ENCODE assay signal across 8 cellular contexts in the genomic region with DNA sequence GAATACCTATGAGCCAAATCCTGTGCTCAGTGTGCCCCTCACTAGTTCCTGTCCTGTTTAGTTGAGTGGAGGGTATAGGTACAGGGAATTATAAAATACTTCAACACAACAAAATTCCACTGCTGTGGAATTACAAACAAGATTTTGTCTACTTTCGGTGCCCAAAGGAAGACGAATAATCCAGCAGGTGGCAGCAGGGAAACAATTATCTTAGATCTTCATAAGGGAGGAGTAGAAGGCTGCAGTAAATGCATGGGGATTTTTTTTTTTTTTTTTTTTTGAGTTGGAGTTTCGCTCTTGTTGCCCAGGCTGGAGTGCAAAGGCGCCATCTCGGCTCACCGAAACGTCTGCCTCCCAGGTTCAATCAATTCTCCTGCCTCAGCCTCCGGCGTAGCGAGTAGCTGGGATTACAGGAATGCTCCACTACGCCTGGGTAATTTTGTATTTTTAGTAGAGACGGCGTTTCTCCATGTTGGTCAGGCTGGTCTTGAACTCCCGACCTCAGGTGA. TPM values are rescaled to one million over a fixed set of nuclear protein-coding genes. Genes with fewer than 3 reads are reported as not detected.
A peak's percentile ranks its signal among the peaks of the same experiment; 100 is the strongest.
DNase-seq lines count a peak whose midpoint lies in the region; ATAC-seq, FAIRE-seq and TF ChIP-seq lines count a peak whose summit lies in the region.

No MANE protein-coding gene starts in this region.

- POLR2A ChIA-PET in activated naive CD8-positive, alpha-beta T cell treated with anti-CD3 and anti-CD28 coated beads, Interleukin-2, amount 10 ng/mL, durations not matched to agents 7 days and 5 days (lab: Charles Lee), result interaction anchor here (0.7 to 1.4 kb wide), 4 partner anchors 8 to 179 kb away, joined by 3 to 9 read pairs (median 4); a partner anchor contains a TSS

- peaks cover 25% of the 10 kb centered on the region for H3K4me1 Mint-ChIP-seq in activated naive CD8-positive, alpha-beta T cell treated with anti-CD3 and anti-CD28 coated beads, Interleukin-2, amount 10 ng/mL, durations not matched to agents 7 days and 5 days

- no peaks in the 10 kb centered on the region for H3K36me3 ChIP-seq in prostate gland

- H3K4me3 Mint-ChIP-seq in activated naive CD8-positive, alpha-beta T cell treated with anti-CD3 and anti-CD28 coated beads, Interleukin-2, amount 10 ng/mL, durations not matched to agents 7 days and 5 days, result peak overlapping the region; percentile 52

- peaks cover 6% of the 10 kb centered on the region for H3K4me1 ChIP-seq in prostate gland (replicated peaks)

- H3K27ac Mint-ChIP-seq in activated naive CD8-positive, alpha-beta T cell treated with anti-CD3 and anti-CD28 coated beads, Interleukin-2, amount 10 ng/mL, durations not matched to agents 7 days and 5 days, result peak overlapping the region; percentile 1

- intact Hi-C loops in Right ventricle myocardium superior (cut with DNase I) (no loop called here), prostate gland (cut with DNase I) (no loop called here)

- H3K4me3 ChIP-seq in prostate gland, result no peak overlapping the region

- WGBS in prostate gland, result 35% methylated on average over 14 of the region's 14 CpGs

- peak; percentile 19 to 69 (median 56) for TF ChIP-seq CTCF in prostate gland (IDR thresholded peaks at IDR 0.05)

- H3K36me3 Mint-ChIP-seq in activated naive CD8-positive, alpha-beta T cell treated with anti-CD3 and anti-CD28 coated beads, Interleukin-2, amount 10 ng/mL, durations not matched to agents 7 days and 5 days, result peaks cover 9% of the 10 kb centered on the region

- no peak for FAIRE-seq in GM12892 (lab: Jason Lieb, UNC)

- peak; percentile 94 for DNase-seq in DMS53 treated with DMSO at 0.1 percent for 48 hours (lab: John Stamatoyannopoulos, UW; ENCODE audit: unreplicated experiment)
- DNase-seq in MV-4-11 (lab: John Stamatoyannopoulos, UW), result peak; percentile 83
- peak; percentile 92 for DNase-seq in SHP77 treated with DMSO at 0.1 percent for 48 hours (lab: John Stamatoyannopoulos, UW)
- DNase-seq in activated naive CD8-positive, alpha-beta T cell treated with anti-CD3 and anti-CD28 coated beads, Interleukin-2, amount 10 ng/mL, durations not matched to agents 7 days and 5 days, result peak; percentile 42
- DNase-seq in Right ventricle myocardium superior, result no peak
- peak; percentile 72 for DNase-seq in prostate gland (ENCODE audit: low spot score)
- DNase-seq in GM12892 (ENCODE audit: insufficient read length), result no peak

- ATAC-seq in activated naive CD8-positive, alpha-beta T cell treated with anti-CD3 and anti-CD28 coated beads, Interleukin-2, amount 10 ng/mL, durations not matched to agents 7 days and 5 days (ENCODE audit: low read depth), result peak; percentile 26
- peak; percentile 47 for ATAC-seq in Right ventricle myocardium superior (ENCODE audit: poor library complexity)
- ATAC-seq in GM21423 (IDR thresholded peaks at IDR 0.05; ENCODE audit: unreplicated experiment), result no peak

- H3K27ac ChIP-seq in prostate gland, result peak overlapping the region; percentile 38 to 40

- no peaks in the 10 kb centered on the region for H3K9me3 ChIP-seq in prostate gland

- H3K27me3 Mint-ChIP-seq in activated naive CD8-positive, alpha-beta T cell treated with anti-CD3 and anti-CD28 coated beads, Interleukin-2, amount 10 ng/mL, durations not matched to agents 7 days and 5 days, result peaks cover 20% of the 10 kb centered on the region

- H3K27me3 ChIP-seq in prostate gland (replicated peaks; ENCODE audit: insufficient read depth), result no peaks in the 10 kb centered on the region

- H3K9me3 Mint-ChIP-seq in activated naive CD8-positive, alpha-beta T cell treated with anti-CD3 and anti-CD28 coated beads, Interleukin-2, amount 10 ng/mL, durations not matched to agents 7 days and 5 days, result no peaks in the 10 kb centered on the region

- no peak for TF ChIP-seq POLR2A in prostate gland (IDR thresholded peaks at IDR 0.05)
- no peak for TF ChIP-seq POLR2A in GM12892 (IDR thresholded peaks at IDR 0.05; ENCODE audit: low read depth, low read length)

RNA-seq across cellular contexts. Expression of a gene that starts 2.0 kb away (rescaled TPM):
- total RNA-seq in activated naive CD8-positive, alpha-beta T cell treated with anti-CD3 and anti-CD28 coated beads, Interleukin-2, amount 10 ng/mL, durations not matched to agents 7 days and 5 days, result 10 to 100 TPM; 51.9 to 59.4 TPM
- 33.5 TPM for total RNA-seq in Right ventricle myocardium superior
- total RNA-seq in prostate gland, result 10 to 100 TPM; 40.2 to 96.7 TPM
- 39.7 TPM for polyA plus RNA-seq in GM12892 (2012; ENCODE audit: missing spikeins)

RNA-seq across cellular contexts. Expression of a gene that starts 6.3 kb away (rescaled TPM):
- 10 to 100 TPM; 67.4 to 86.9 TPM for total RNA-seq in activated naive CD8-positive, alpha-beta T cell treated with anti-CD3 and anti-CD28 coated beads, Interleukin-2, amount 10 ng/mL, durations not matched to agents 7 days and 5 days
- total RNA-seq in Right ventricle myocardium superior, result 37.5 TPM
- 10 to 100 TPM; 49.4 to 52.7 TPM for total RNA-seq in prostate gland
- 59.9 TPM for polyA plus RNA-seq in GM12892 (2012; ENCODE audit: missing spikeins)

RNA-seq across cellular contexts. Expression of a gene that starts 20.6 kb away (rescaled TPM):
- total RNA-seq in activated naive CD8-positive, alpha-beta T cell treated with anti-CD3 and anti-CD28 coated beads, Interleukin-2, amount 10 ng/mL, durations not matched to agents 7 days and 5 days, result 1 to 10 TPM; 1.2 to 4.1 TPM
- total RNA-seq in Right ventricle myocardium superior, result not detected
- 1 to 10 TPM in 1 of 2 donors, not detected in 1; 1.7 TPM for total RNA-seq in prostate gland
- polyA plus RNA-seq in GM12892 (2012; ENCODE audit: missing spikeins), result not detected

RNA-seq across cellular contexts. Expression of a gene that starts 30.4 kb away (rescaled TPM):
- 10 to 100 TPM; 64.5 to 66.6 TPM for total RNA-seq in activated naive CD8-positive, alpha-beta T cell treated with anti-CD3 and anti-CD28 coated beads, Interleukin-2, amount 10 ng/mL, durations not matched to agents 7 days and 5 days
- total RNA-seq in Right ventricle myocardium superior, result 17.5 TPM
- 10 to 100 TPM; 25.1 to 39.5 TPM for total RNA-seq in prostate gland
- 53.4 TPM for polyA plus RNA-seq in GM12892 (2012; ENCODE audit: missing spikeins)

RNA-seq across cellular contexts. Expression of a gene that starts 30.6 kb away (rescaled TPM):
- 1 to 10 TPM; 5.2 to 6.1 TPM for total RNA-seq in activated naive CD8-positive, alpha-beta T cell treated with anti-CD3 and anti-CD28 coated beads, Interleukin-2, amount 10 ng/mL, durations not matched to agents 7 days and 5 days
- total RNA-seq in Right ventricle myocardium superior (10.7 TPM), prostate gland (10 to 100 TPM in 1 of 2 donors, 1 to 10 TPM in 1; 7.3 to 19.3 TPM)
- 8.1 TPM for polyA plus RNA-seq in GM12892 (2012; ENCODE audit: missing spikeins)

Comparison
In these comparisons a context has a peak if more than half of its experiments do, and no peak if none do; other contexts are left out.
1. DNase-seq: peak in DMS53 treated with DMSO at 0.1 percent for 48 hours (single experiment), MV-4-11 (single experiment), SHP77 treated with DMSO at 0.1 percent for 48 hours (single experiment), activated naive CD8-positive, alpha-beta T cell treated with anti-CD3 and anti-CD28 coated beads, Interleukin-2, amount 10 ng/mL, durations not matched to agents 7 days and 5 days (single experiment) and prostate gland (single experiment); none in Right ventricle myocardium superior (single experiment) and GM12892 (single experiment).